Comparison of ENCODE assay signal across 4 cellular contexts in the genomic region with DNA sequence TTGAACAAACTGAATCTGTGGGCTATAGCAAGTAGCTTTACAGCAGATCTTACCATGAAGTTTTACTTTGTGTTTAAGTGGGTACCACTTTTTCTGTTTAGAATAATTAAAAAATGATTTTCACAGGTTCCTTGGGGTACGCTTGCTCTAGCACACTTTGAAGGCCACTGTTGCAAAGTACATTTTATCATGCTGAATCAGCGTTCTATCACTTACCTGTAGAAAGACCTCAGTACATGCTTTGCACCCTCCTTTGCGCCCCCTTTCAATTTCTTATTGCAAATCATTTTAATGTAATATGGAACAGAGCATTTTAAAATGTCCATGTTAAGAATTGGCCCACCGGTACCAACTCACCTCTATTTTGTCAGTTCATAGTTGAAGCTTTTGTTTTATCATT. TPM values are rescaled to one million over a fixed set of nuclear protein-coding genes. Genes with fewer than 3 reads are reported as not detected.
"Had no signal": no experiment of that assay in that cellular context is flagged by ENCODE, and none has a peak within 500 bp of the region (broad histone marks: within the 10 kb centered on the region; RNA-seq: fewer than 3 reads in every experiment).

No MANE protein-coding gene starts in this region.

RNA-seq across cellular contexts. Expression of gene CTSV, which starts 31.4 kb away (rescaled TPM):
- total RNA-seq: posterior vena cava, right atrium auricular region, sciatic nerve, sigmoid colon had no signal
